ENCODE assay signal across 9 cellular contexts in genomic region chr12:63068857-63069442, GRCh38.
A peak's percentile ranks its signal among the peaks of the same experiment; 100 is the strongest.
DNase-seq lines count a peak whose midpoint lies in the region; ATAC-seq, FAIRE-seq and TF ChIP-seq lines count a peak whose summit lies in the region.
"Had no signal": no experiment of that assay in that cellular context is flagged by ENCODE, and none has a peak within 500 bp of the region (broad histone marks: within the 10 kb centered on the region; RNA-seq: fewer than 3 reads in every experiment).

No MANE protein-coding gene starts in this region.

- no peaks in the 10 kb centered on the region for H3K27me3 Mint-ChIP-seq in nephron (ENCODE audit: low read depth)

- DNase-seq in D721Med (ENCODE audit: insufficient read length, low spot score) (no peak), HCT116 (ENCODE audit: low read depth, low spot score) (peak; percentile 55), NCI-H748 treated with DMSO at 0.1 percent for 48 hours (lab: John Stamatoyannopoulos, UW) (peak; percentile 46), cerebellum (ENCODE audit: low spot score) (peak; percentile 26), occipital lobe (lab: John Stamatoyannopoulos, UW) (no peak)
- no peak for DNase-seq in stimulated activated CD4-positive, alpha-beta T cell treated with anti-CD3 and anti-CD28 coated beads, Interleukin-2, amount 100 ng/mL, for 48 hours
- DNase-seq in activated effector memory CD4-positive, alpha-beta T cell treated with Interleukin-2 at 50 U/mL for 16 hours, result no peak

- H3K4me3 ChIP-seq in HCT116 (replicated peaks in 1 of 2; ENCODE audit: low read depth in 1 of 2, low read length in 2 of 2), result no peak overlapping the region
- H3K4me3 ChIP-seq: mucosa of descending colon had no signal

- TF ChIP-seq POLR2A in HCT116 (IDR thresholded peaks at IDR 0.05; ENCODE audit: borderline replicate concordance, extremely low read depth, insufficient read depth, insufficient read length), result no peak

- no peaks in the 10 kb centered on the region for H3K4me1 ChIP-seq in HCT116 (ENCODE audit: control insufficient read depth in 1 of 2, insufficient read depth in 2 of 2, low read length in 2 of 2)

- no peaks in the 10 kb centered on the region for H4K20me1 ChIP-seq in HCT116 (ENCODE audit: insufficient read depth)

- RAD21 ChIA-PET in HCT116 (lab: Charles Lee; ENCODE audit: low non-redundant PET in 1 of 2, low total read pairs in 2 of 2, uncharacterized antibody in 2 of 2, unreplicated experiment in 2 of 2), result interaction anchor here (1.1 to 1.4 kb wide), 4 partner anchors 204 to 487 kb away, joined by 3 read pairs; no protein-coding TSS in a partner anchor

- CTCF ChIA-PET in HCT116 (lab: Charles Lee), result interaction anchor here (0.6 to 3.1 kb wide), 29 partner anchors 10 to 632 kb away, joined by 3 to 40 read pairs (median 4); partner anchors contain the start of gene PPM1H

- no peak overlapping the region for H3K4me2 ChIP-seq in HCT116 (ENCODE audit: low read length)

- H3K9me2 ChIP-seq in HCT116 (ENCODE audit: insufficient read depth), result no peaks in the 10 kb centered on the region

- H3K4me3 Mint-ChIP-seq in nephron, result no peak overlapping the region

- H3K36me3 ChIP-seq in HCT116 (ENCODE audit: control insufficient read depth in 1 of 2, insufficient read depth in 2 of 2, low read length in 2 of 2), result no peaks in the 10 kb centered on the region

- intact Hi-C loops in HCT116 (cut with micrococcal nuclease), result loop anchor here (2.0 to 10.0 kb wide), 4 partner anchors 257 to 630 kb away; no protein-coding TSS in a partner anchor

- no peaks in the 10 kb centered on the region for H3K27me3 ChIP-seq in HCT116 (ENCODE audit: insufficient read depth, low read length)

- no TSS peak for BruUV-seq in HCT116 (replicated peaks; lab: Mats Ljungman, UMichigan)

- H3K79me2 ChIP-seq in HCT116 (ENCODE audit: insufficient read depth, low read length), result no peaks in the 10 kb centered on the region

- peak; percentile 58 for FAIRE-seq in D721Med (lab: Jason Lieb, UNC)

- TF ChIP-seq CTCF in D721Med (IDR thresholded peaks at IDR 0.05; ENCODE audit: insufficient read depth, missing control alignments) (peak; percentile 60), HCT116 (IDR thresholded peaks at IDR 0.05 in 2 of 3, conservative IDR thresholded peaks at IDR 0.05 in 1 of 3; ENCODE audit: borderline replicate concordance in 1 of 3, insufficient read depth in 1 of 3, low read depth in 2 of 3, low read length in 2 of 3) (peak; percentile 50 to 66 (median 65); a peak in 5 of 6 replicates), nephron (IDR thresholded peaks at IDR 0.05; ENCODE audit: unreplicated experiment in 3 of 3) (peak; percentile 56 to 73 (median 63))

- H3K9ac ChIP-seq in HCT116 (ENCODE audit: low read length), result no peak overlapping the region

- no peak overlapping the region for H3K27ac ChIP-seq in HCT116 (ENCODE audit: low read depth, low read length)

- no peaks in the 10 kb centered on the region for H3K9me3 Mint-ChIP-seq in nephron

- H2AFZ ChIP-seq in HCT116 (ENCODE audit: low read depth, low read length, poor library complexity, severe bottlenecking), result peak overlapping the region; percentile 20

- H3K27ac Mint-ChIP-seq in nephron, result peak overlapping the region; percentile 3 to 36 (median 13)

- no peaks in the 10 kb centered on the region for H3K36me3 Mint-ChIP-seq in nephron (ENCODE audit: low read depth)

- ATAC-seq in HCT116, result peak; percentile 71; the same call in 1 of the 2 replicates
- ATAC-seq: mucosa of descending colon had no signal

- peak; percentile 81 for TF ChIP-seq RAD21 in HCT116 (IDR thresholded peaks at IDR 0.05; ENCODE audit: low read depth)

- no peaks in the 10 kb centered on the region for H3K9me3 ChIP-seq in HCT116 (ENCODE audit: control insufficient read depth in 1 of 2, insufficient read depth in 1 of 2, low read depth in 1 of 2, low read length in 2 of 2)
- H3K9me3 ChIP-seq: mucosa of descending colon had no signal

- peaks cover 11% of the 10 kb centered on the region for H3K4me1 Mint-ChIP-seq in nephron

- POLR2A ChIA-PET in HCT116 (lab: Charles Lee), result interaction anchor here (1.0 kb wide), 1 partner anchor 180 kb away, joined by 3 read pairs; no protein-coding TSS in a partner anchor

TF ChIP-seq in HCT116, 20 proteins besides CTCF, POLR2A, EP300 and RAD21:
- TF ChIP-seq EZH2 (IDR thresholded peaks at IDR 0.05) (no peak), TCF7L2 (IDR thresholded peaks at IDR 0.05; ENCODE audit: borderline replicate concordance, extremely low read depth, insufficient read depth, insufficient read length) (no peak), YY1 (IDR thresholded peaks at IDR 0.05; ENCODE audit: extremely low read depth, insufficient replicate concordance, low read depth, low read length) (no peak), SP1 (IDR thresholded peaks at IDR 0.05; ENCODE audit: low read depth) (no peak)
TF ChIP-seq in HCT116: peak in this region for 0.

Comparison
In these comparisons a context has a peak if more than half of its experiments do, and no peak if none do; other contexts are left out.
1. DNase-seq: peak in HCT116 (single experiment), NCI-H748 treated with DMSO at 0.1 percent for 48 hours (single experiment) and cerebellum (single experiment); none in D721Med (single experiment), stimulated activated CD4-positive, alpha-beta T cell treated with anti-CD3 and anti-CD28 coated beads, Interleukin-2, amount 100 ng/mL, for 48 hours (0 of 2), occipital lobe (single experiment) and activated effector memory CD4-positive, alpha-beta T cell treated with Interleukin-2 at 50 U/mL for 16 hours (single experiment).
2. Peak in every context shown above with its lines, with median percentiles within 50 percentile points of each other: CTCF ChIP-seq.